In genomic region chr1:41420351-41420750, GRCh38 we compare ENCODE assay signal across 20 cellular contexts. TPM values are rescaled to one million over a fixed set of nuclear protein-coding genes. Genes with fewer than 3 reads are reported as not detected.
DNase-seq lines count a peak whose midpoint lies in the region; ATAC-seq and TF ChIP-seq lines count a peak whose summit lies in the region.
"Had no signal": no experiment of that assay in that cellular context is flagged by ENCODE, and none has a peak within 500 bp of the region (broad histone marks: within the 10 kb centered on the region; RNA-seq: fewer than 3 reads in every experiment).

No MANE protein-coding gene starts in this region.

- H3K4me3 ChIP-seq in spleen (no peak overlapping the region), body of pancreas (no peak overlapping the region)

- TF ChIP-seq POLR2A in spleen (IDR thresholded peaks at IDR 0.05) (no peak), body of pancreas (IDR thresholded peaks at IDR 0.05) (no peak)

- peaks cover 6% of the 10 kb centered on the region for H3K27me3 Mint-ChIP-seq in brain
- no peaks in the 10 kb centered on the region for H3K27me3 Mint-ChIP-seq in activated T-helper 2 cell treated with anti-CD3 and anti-CD28 coated beads, Interferon-gamma antibody, Interleukin-2, Interleukin-4, amounts not matched to agents 10 μg/mL and 5 μg/mL and 100 μg/mL, durations not matched to agents 14 hours and 24 hours and 36 hours (ENCODE audit: low read depth)

- CTCF ChIA-PET in RWPE1 (lab: Yijun Ruan, JAX), result interaction anchor here (0.6 to 1.5 kb wide), 5 partner anchors 12 to 1522 kb away, joined by 3 to 7 read pairs (median 3); no protein-coding TSS in a partner anchor

- no peak overlapping the region for H3K4me3 Mint-ChIP-seq in brain
- H3K4me3 Mint-ChIP-seq in activated T-helper 2 cell treated with anti-CD3 and anti-CD28 coated beads, Interferon-gamma antibody, Interleukin-2, Interleukin-4, amounts not matched to agents 10 μg/mL and 5 μg/mL and 100 μg/mL, durations not matched to agents 14 hours and 24 hours and 36 hours (ENCODE audit: low read depth), result no peak overlapping the region

- POLR2A ChIA-PET in RWPE1 (lab: Yijun Ruan, JAX; ENCODE audit: low non-redundant PET), result no interaction called here

- peak overlapping the region in 4 of 5 experiments; percentile 56 to 84 (median 78) for H3K27ac Mint-ChIP-seq in brain
- no peak overlapping the region for H3K27ac Mint-ChIP-seq in activated T-helper 2 cell treated with anti-CD3 and anti-CD28 coated beads, Interferon-gamma antibody, Interleukin-2, Interleukin-4, amounts not matched to agents 10 μg/mL and 5 μg/mL and 100 μg/mL, durations not matched to agents 14 hours and 24 hours and 36 hours

- H3K4me1 Mint-ChIP-seq in brain, result peaks cover 50% of the 10 kb centered on the region
- H3K4me1 Mint-ChIP-seq in activated T-helper 2 cell treated with anti-CD3 and anti-CD28 coated beads, Interferon-gamma antibody, Interleukin-2, Interleukin-4, amounts not matched to agents 10 μg/mL and 5 μg/mL and 100 μg/mL, durations not matched to agents 14 hours and 24 hours and 36 hours (ENCODE audit: low read depth), result no peaks in the 10 kb centered on the region

- H3K4me1 ChIP-seq in spleen (peaks cover 0 to 51% (median 11%) of the 10 kb centered on the region in 6 donors), body of pancreas (peaks cover 19% of the 10 kb centered on the region)

- DNase-seq in RWPE1 (ENCODE audit: low spot score), result no peak
- DNase-seq in posterior vena cava (ENCODE audit: low spot score), result peak; percentile 61
- DNase-seq in spleen, result peak; percentile 40
- no peak for DNase-seq in activated T-helper 2 cell treated with anti-CD3 and anti-CD28 coated beads, Interferon-gamma antibody, Interleukin-2, Interleukin-4, amounts not matched to agents 10 μg/mL and 5 μg/mL and 100 μg/mL, durations not matched to agents 14 hours and 24 hours and 36 hours (ENCODE audit: low spot score)
- DNase-seq in body of pancreas, result no peak
- DNase-seq: DMS153, Karpas-422, NCI-H1092, NCI-H1417 treated with DMSO at 0.1 percent for 48 hours, NCI-H1694 treated with DMSO at 0.1 percent for 48 hours, NCI-H2081, NCI-H2227 treated with DMSO at 0.1 percent for 48 hours, NCI-H510A, NCI-H69 had no signal

- WGBS in spleen, 5 donors, result 93 to 98% (median 95%) methylated on average over 3 to 4 of the region's 4 CpGs
- WGBS in body of pancreas, 2 donors, result 83 to 84% methylated on average over 4 of the region's 4 CpGs

- no peaks in the 10 kb centered on the region for H3K9me3 ChIP-seq in spleen
- H3K9me3 ChIP-seq in body of pancreas, result no peaks in the 10 kb centered on the region

- H3K9me3 Mint-ChIP-seq in brain, result peaks cover 0 to 3% (median 0%) of the 10 kb centered on the region in 5 experiments
- no peaks in the 10 kb centered on the region for H3K9me3 Mint-ChIP-seq in activated T-helper 2 cell treated with anti-CD3 and anti-CD28 coated beads, Interferon-gamma antibody, Interleukin-2, Interleukin-4, amounts not matched to agents 10 μg/mL and 5 μg/mL and 100 μg/mL, durations not matched to agents 14 hours and 24 hours and 36 hours

- no peak for TF ChIP-seq CTCF in RWPE1 (conservative IDR thresholded peaks at IDR 0.05; ENCODE audit: low read depth)
- no peak for TF ChIP-seq CTCF in brain (conservative IDR thresholded peaks at IDR 0.05)
- TF ChIP-seq CTCF in spleen (IDR thresholded peaks at IDR 0.05 in 8 of 11, conservative IDR thresholded peaks at IDR 0.05 in 3 of 11), result no peak
- TF ChIP-seq CTCF in body of pancreas (IDR thresholded peaks at IDR 0.05), result no peak

- intact Hi-C loops in posterior vena cava (cut with DNase I), result no loop called here
- intact Hi-C loops in spleen (cut with DNase I; ENCODE audit: low total_unique reads), result no loop called here
- intact Hi-C loops in activated T-helper 2 cell treated with anti-CD3 and anti-CD28 coated beads, Interferon-gamma antibody, Interleukin-2, Interleukin-4, amounts not matched to agents 10 μg/mL and 5 μg/mL and 100 μg/mL, durations not matched to agents 14 hours and 24 hours and 36 hours (cut with micrococcal nuclease), result no loop called here
- intact Hi-C loops in body of pancreas (cut with DNase I), result no loop called here

- H3K27ac ChIP-seq in RWPE1 (peak overlapping the region; percentile 96), spleen (no peak overlapping the region), body of pancreas (no peak overlapping the region)

- peaks cover 0 to 9% (median 0%) of the 10 kb centered on the region in 7 donors for H3K27me3 ChIP-seq in spleen (replicated peaks in 1 of 7)
- H3K27me3 ChIP-seq in body of pancreas, result no peaks in the 10 kb centered on the region

- H3K36me3 Mint-ChIP-seq in brain, result no peaks in the 10 kb centered on the region
- no peaks in the 10 kb centered on the region for H3K36me3 Mint-ChIP-seq in activated T-helper 2 cell treated with anti-CD3 and anti-CD28 coated beads, Interferon-gamma antibody, Interleukin-2, Interleukin-4, amounts not matched to agents 10 μg/mL and 5 μg/mL and 100 μg/mL, durations not matched to agents 14 hours and 24 hours and 36 hours (ENCODE audit: low read depth)

- ATAC-seq in body of pancreas (no peak), GM19395 (IDR thresholded peaks at IDR 0.05; ENCODE audit: unreplicated experiment) (no peak)
- ATAC-seq: HCT116, HepG2, Panc1 had no signal

- H3K36me3 ChIP-seq in spleen (no peaks in the 10 kb centered on the region), body of pancreas (replicated peaks in 1 of 2; ENCODE audit: insufficient read depth in 1 of 2, low read depth in 2 of 2) (no peaks in the 10 kb centered on the region)

RNA-seq across cellular contexts. Expression of gene FOXO6, which starts 59.1 kb away (rescaled TPM):
- polyA plus RNA-seq in brain (ENCODE audit: insufficient read depth, low read depth, low replicate concordance) (8.1 TPM), spleen (under 1 TPM; 0.14 to 0.20 (median 0.19) TPM)
- total RNA-seq in posterior vena cava (under 1 TPM; 0.62 to 0.83 TPM), spleen (1 to 10 TPM in 2 of 7 donors, under 1 TPM in 4, not detected in 1; 0.26 to 1.6 (median 0.41) TPM), body of pancreas (1 to 10 TPM; 1.0 to 2.3 TPM)
- 0.11 and 0.16 TPM in 2 replicates for total RNA-seq in activated T-helper 2 cell treated with anti-CD3 and anti-CD28 coated beads, Interferon-gamma antibody, Interleukin-2, Interleukin-4, amounts not matched to agents 10 μg/mL and 5 μg/mL and 100 μg/mL, durations not matched to agents 14 hours and 24 hours and 36 hours
- total RNA-seq: OCI-LY7 had no signal
- polyA plus RNA-seq: HepG2 had no signal

Comparison
In these comparisons a context has a peak if more than half of its experiments do, and no peak if none do; other contexts are left out.
1. DNase-seq: peak in posterior vena cava (single experiment) and spleen (single experiment); none in RWPE1 (single experiment), activated T-helper 2 cell treated with anti-CD3 and anti-CD28 coated beads, Interferon-gamma antibody, Interleukin-2, Interleukin-4, amounts not matched to agents 10 μg/mL and 5 μg/mL and 100 μg/mL, durations not matched to agents 14 hours and 24 hours and 36 hours (single experiment) and body of pancreas (0 of 4).